Comparison of ENCODE assay signal across 8 cellular contexts in genomic region chr10:110746254-110746826, GRCh38.
DNase-seq lines count a peak whose midpoint lies in the region; ATAC-seq, FAIRE-seq and TF ChIP-seq lines count a peak whose summit lies in the region.

No MANE protein-coding gene starts in this region.

- H3K27me3 ChIP-seq in GM12878 (replicated peaks in 1 of 2; ENCODE audit: control insufficient read depth in 2 of 2, insufficient read depth in 2 of 2, low read length in 1 of 2) (no peaks in the 10 kb centered on the region), small intestine (ENCODE audit: control insufficient read depth in 2 of 2, insufficient read depth in 2 of 2, low read length in 2 of 2) (no peaks in the 10 kb centered on the region)

- peak; percentile 96 for TF ChIP-seq RAD21 in GM12878 (IDR thresholded peaks at IDR 0.05; ENCODE audit: insufficient read depth, low read depth, low read length)

- ATAC-seq in GM21390 (IDR thresholded peaks at IDR 0.05; ENCODE audit: unreplicated experiment) = peak; percentile 46
- peak; percentile 73 for ATAC-seq in GM12878
- ATAC-seq in HG02870 (IDR thresholded peaks at IDR 0.05; ENCODE audit: unreplicated experiment) = no peak

- CTCF ChIA-PET in Calu3 (lab: Charles Lee) (interaction anchor here (0.6 to 1.7 kb wide), 4 partner anchors 57 to 330 kb away, joined by 4 to 15 read pairs (median 6); no protein-coding TSS in a partner anchor), GM12878 (lab: Yijun Ruan, JAX) (interaction anchor here (0.7 to 2.9 kb wide), 38 partner anchors 10 to 1390 kb away, joined by 3 to 41 read pairs (median 4); no protein-coding TSS in a partner anchor)

- H3K27me3 Mint-ChIP-seq in Calu3 (ENCODE audit: unreplicated experiment) = peaks cover 27% of the 10 kb centered on the region

- FAIRE-seq in GM12878 (lab: Jason Lieb, UNC) (no peak), small intestine (lab: Jason Lieb, UNC) (no peak)

- no peaks in the 10 kb centered on the region for H3K4me1 Mint-ChIP-seq in Calu3 (ENCODE audit: low read depth, unreplicated experiment)

- H3K9me3 Mint-ChIP-seq in Calu3 (ENCODE audit: low read depth, unreplicated experiment) = no peaks in the 10 kb centered on the region

- H2AFZ ChIP-seq in GM12878 (ENCODE audit: control insufficient read depth, low read depth, low read length) = no peak overlapping the region; the same call in 1 of the 2 replicates

- peaks cover 10% of the 10 kb centered on the region; the same call in 2 of the 3 replicates for H3K9me3 ChIP-seq in GM12878 (replicated peaks; ENCODE audit: control insufficient read depth, insufficient read depth, low read length)
- H3K9me3 ChIP-seq in small intestine (ENCODE audit: control insufficient read depth, low read depth) = no peaks in the 10 kb centered on the region

- H3K4me3 ChIP-seq in GM12878 = no peak overlapping the region
- no peak overlapping the region for H3K4me3 ChIP-seq in small intestine (ENCODE audit: low read depth in 1 of 2, low read length in 2 of 2)

- DNase-seq in Calu3 (peak; percentile 64), MV-4-11 (lab: John Stamatoyannopoulos, UW) (peak; percentile 86), SKM-1 treated with dmso at 0.1 percent for 144 hours (lab: John Stamatoyannopoulos, UW; ENCODE audit: unreplicated experiment) (peak; percentile 59), GM12878 (ENCODE audit: low read depth, low spot score) (no peak), iPS DF 19.7 (ENCODE audit: low read depth, low spot score) (peak; percentile 17), small intestine (peak; percentile 77)

- H3K27ac Mint-ChIP-seq in Calu3 (ENCODE audit: unreplicated experiment) = no peak overlapping the region

- H3K27ac ChIP-seq in GM12878 (ENCODE audit: control insufficient read depth, insufficient read depth) (peak overlapping the region; percentile 94; the same call in 1 of the 2 replicates), small intestine (ENCODE audit: low read depth in 1 of 2, low read length in 1 of 2) (no peak overlapping the region)

- BruUV-seq in Calu3 (replicated peaks; lab: Mats Ljungman, UMichigan) = no TSS peak
- BruUV-seq in GM12878 (replicated peaks; lab: Mats Ljungman, UMichigan) = no TSS peak

- in situ Hi-C loops in GM12878 (cut with MboI) = loop anchor here (5.0 to 25.0 kb wide), 2 partner anchors 131 to 591 kb away; no protein-coding TSS in a partner anchor

- no peaks in the 10 kb centered on the region for H3K36me3 Mint-ChIP-seq in Calu3 (ENCODE audit: insufficient read depth, unreplicated experiment)

- no peak overlapping the region for H3K4me3 Mint-ChIP-seq in Calu3 (ENCODE audit: low read depth, unreplicated experiment)

- H4K20me1 ChIP-seq in GM12878 (ENCODE audit: control insufficient read depth, insufficient read depth) = no peaks in the 10 kb centered on the region

- no peak for TF ChIP-seq EP300 in GM12878 (IDR thresholded peaks at IDR 0.05; ENCODE audit: borderline replicate concordance in 1 of 2, control insufficient read depth in 1 of 2, low read depth in 2 of 2, low read length in 2 of 2)

- TF ChIP-seq POLR2A in GM12878 (IDR thresholded peaks at IDR 0.05; ENCODE audit: low read depth, low read length) = no peak

- SMC1A ChIA-PET in GM12878 (lab: Charles Lee; ENCODE audit: uncharacterized antibody, unreplicated experiment) = interaction anchor here (0.8 to 4.8 kb wide), 32 partner anchors 9 to 852 kb away, joined by 3 to 52 read pairs (median 4); partner anchors contain the start of gene PDCD4

- RAD21 ChIA-PET in GM12878 (lab: Charles Lee; ENCODE audit: unreplicated experiment) = interaction anchor here (0.6 to 2.2 kb wide), 20 partner anchors 25 to 852 kb away, joined by 3 to 30 read pairs (median 4); partner anchors contain the start of gene PDCD4

- H3K4me2 ChIP-seq in GM12878 (ENCODE audit: control insufficient read depth, insufficient read depth) = peak overlapping the region; percentile 96

- no peak overlapping the region for H3K9ac ChIP-seq in GM12878 (ENCODE audit: control insufficient read depth, insufficient read depth, low read length)

- intact Hi-C loops in Calu3 (cut with micrococcal nuclease; ENCODE audit: unreplicated experiment) (loop anchor here (1.0 to 5.0 kb wide), 3 partner anchors 147 to 616 kb away; partner anchors contain the start of gene ADRA2A), GM12878 (cut with micrococcal nuclease; ENCODE audit: unreplicated experiment) (loop anchor here (1.0 to 10.0 kb wide), 10 partner anchors 41 to 851 kb away; partner anchors contain the start of genes ADRA2A and PDCD4)

- WGBS in GM12878 (ENCODE audit: insufficient coverage, insufficient replicate concordance, low lambda C conversion rate, missing lambda C conversion rate) = 3% methylated on average over 4 of the region's 4 CpGs
- WGBS in small intestine, 3 donors = 3 to 10% (median 4%) methylated on average over 4 of the region's 4 CpGs

- H3K4me1 ChIP-seq in GM12878 (ENCODE audit: control insufficient read depth, insufficient read depth, low read length) (peaks cover 31% of the 10 kb centered on the region), small intestine (ENCODE audit: control insufficient read depth in 2 of 2, insufficient read depth in 1 of 2, low read depth in 1 of 2, low read length in 1 of 2) (no peaks in the 10 kb centered on the region)

- no peaks in the 10 kb centered on the region for H3K79me2 ChIP-seq in GM12878 (ENCODE audit: control insufficient read depth, insufficient read depth, low read length)

- POLR2A ChIA-PET in GM12878 (lab: Charles Lee) = interaction anchor here (0.7 to 1.3 kb wide), 2 partner anchors 56 to 172 kb away, joined by 3 read pairs; no protein-coding TSS in a partner anchor

- H3K36me3 ChIP-seq in GM12878 (ENCODE audit: control insufficient read depth in 2 of 2, insufficient read depth in 2 of 2, low read length in 1 of 2) (no peaks in the 10 kb centered on the region), small intestine (ENCODE audit: control insufficient read depth in 2 of 2, insufficient read depth in 2 of 2, low read length in 2 of 2) (no peaks in the 10 kb centered on the region)

- TF ChIP-seq CTCF in Calu3 (IDR thresholded peaks at IDR 0.05; ENCODE audit: unreplicated experiment) (peak; percentile 55), GM12878 (IDR thresholded peaks at IDR 0.05 in 2 of 3, conservative IDR thresholded peaks at IDR 0.05 in 1 of 3; ENCODE audit: control insufficient read depth in 2 of 3, extremely low read depth in 1 of 3, insufficient read depth in 1 of 3, low read depth in 3 of 3, low read length in 3 of 3) (peak; percentile 66 to 78 (median 76))

TF ChIP-seq in GM12878, 131 proteins besides CTCF, POLR2A, EP300 and RAD21 (continues in another document):
- TF ChIP-seq RELA (IDR thresholded peaks at IDR 0.05; ENCODE audit: borderline replicate concordance, partially characterized antibody) (peak; percentile 49), PAX5 (IDR thresholded peaks at IDR 0.05; ENCODE audit: borderline replicate concordance, low read depth, low read length) (no peak), NFIC (IDR thresholded peaks at IDR 0.05; ENCODE audit: low read depth, low read length) (no peak), JUNB (IDR thresholded peaks at IDR 0.05) (no peak), SMARCA5 (IDR thresholded peaks at IDR 0.05) (peak; percentile 70; the same call in 1 of the 2 replicates), FOXM1 (IDR thresholded peaks at IDR 0.05; ENCODE audit: low read depth, low read length) (peak; percentile 14), SMC3 (IDR thresholded peaks at IDR 0.05; ENCODE audit: borderline replicate concordance, low read length) (peak; percentile 96), NBN (IDR thresholded peaks at IDR 0.05) (no peak), WRNIP1 (IDR thresholded peaks at IDR 0.05; ENCODE audit: borderline replicate concordance, low read depth, low read length) (no peak), CUX1 (IDR thresholded peaks at IDR 0.05; ENCODE audit: insufficient replicate concordance, low read depth, low read length) (no peak), EED (IDR thresholded peaks at IDR 0.05; ENCODE audit: low read depth) (peak; percentile 84)
